19 cellular contexts compared by ENCODE assay signal in the genomic region with DNA sequence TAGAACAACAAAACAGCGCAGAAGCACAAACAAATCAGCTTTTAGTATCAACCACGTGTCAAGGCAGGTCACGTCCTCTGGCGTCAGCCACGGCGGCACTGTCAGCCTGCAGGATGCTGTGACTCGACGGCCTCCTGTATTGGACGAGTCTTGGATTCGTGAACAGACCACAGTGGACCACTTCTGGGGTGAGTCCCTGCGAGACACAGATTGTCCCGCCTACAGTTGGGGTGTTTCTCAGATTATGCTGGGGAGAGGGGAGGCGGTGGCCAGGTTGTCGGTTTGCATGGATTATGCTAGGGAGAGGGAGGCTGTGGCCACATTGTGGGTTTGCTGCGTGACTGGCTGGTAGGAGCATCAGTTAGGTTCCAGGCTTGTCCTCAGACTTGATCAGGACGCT. TPM values are rescaled to one million over a fixed set of nuclear protein-coding genes. Genes with fewer than 3 reads are reported as not detected.
A peak's percentile ranks its signal among the peaks of the same experiment; 100 is the strongest.
DNase-seq lines count a peak whose midpoint lies in the region; ATAC-seq and TF ChIP-seq lines count a peak whose summit lies in the region.
"Had no signal": no experiment of that assay in that cellular context is flagged by ENCODE, and none has a peak within 500 bp of the region (broad histone marks: within the 10 kb centered on the region; RNA-seq: fewer than 3 reads in every experiment).

No MANE protein-coding gene starts in this region.

- H3K4me1 ChIP-seq in lower lobe of right lung: peaks cover 3% of the 10 kb centered on the region
- peaks cover 10 to 39% of the 10 kb centered on the region in 2 donors for H3K4me1 ChIP-seq in thoracic aorta (ENCODE audit: control insufficient read depth in 1 of 2, low read depth in 2 of 2)
- H3K4me1 ChIP-seq: prostate gland had no signal

- intact Hi-C loops in lower lobe of right lung (cut with DNase I): no loop called here

- no peaks in the 10 kb centered on the region for H3K27me3 ChIP-seq in lower lobe of right lung (ENCODE audit: low read depth)
- no peaks in the 10 kb centered on the region for H3K27me3 ChIP-seq in thoracic aorta (replicated peaks; ENCODE audit: insufficient read depth)
- H3K27me3 ChIP-seq: cardiac muscle cell had no signal

- ATAC-seq in lower lobe of right lung: no peak
- no peak for ATAC-seq in thoracic aorta (ENCODE audit: insufficient number of reproducible peaks, low FRiP score, low read depth)
- ATAC-seq: activated CD8-positive, alpha-beta memory T cell treated with anti-CD3 and anti-CD28 coated beads, Interleukin-2, amount 10 ng/mL, durations not matched to agents 7 days and 5 days; naive thymus-derived CD8-positive, alpha-beta T cell had no signal

- H3K36me3 Mint-ChIP-seq in IgD-negative memory B cell (peaks cover 8% of the 10 kb centered on the region), chondrocyte (ENCODE audit: low read depth) (peaks cover 28% of the 10 kb centered on the region)

- H3K4me3 ChIP-seq in lower lobe of right lung (no peak overlapping the region), thoracic aorta (no peak overlapping the region)
- H3K4me3 ChIP-seq: cardiac muscle cell, GM23248, prostate gland, smooth muscle cell had no signal

- TF ChIP-seq CTCF in chondrocyte (IDR thresholded peaks at IDR 0.05): no peak
- no peak for TF ChIP-seq CTCF in lower lobe of right lung (IDR thresholded peaks at IDR 0.05)
- no peak for TF ChIP-seq CTCF in thoracic aorta (IDR thresholded peaks at IDR 0.05)
- TF ChIP-seq CTCF in GM10266 (IDR thresholded peaks at IDR 0.05; ENCODE audit: control insufficient read depth, insufficient read depth, low read depth, missing control alignments): no peak

- DNase-seq in chondrocyte (ENCODE audit: low spot score) (peak; percentile 66), lower lobe of right lung (peak; percentile 22), thoracic aorta (ENCODE audit: low spot score) (no peak), SIG-M5 treated with dmso at 0.1 percent for 504 hours (lab: John Stamatoyannopoulos, UW; ENCODE audit: unreplicated experiment) (no peak), GM10266 (ENCODE audit: extremely low spot score) (no peak), KBM-7 (no peak)
- DNase-seq: activated CD4-positive, alpha-beta T cell treated with anti-CD3 and anti-CD28 coated beads for 4 hours; activated CD8-positive, alpha-beta memory T cell treated with anti-CD3 and anti-CD28 coated beads, Interleukin-2, amount 10 ng/mL, durations not matched to agents 7 days and 5 days; AML-193; COR-L47; NCI-H1105 treated with DMSO at 0.1 percent for 48 hours; NCI-H524 treated with DMSO at 0.1 percent for 48 hours; stimulated activated CD4-positive, alpha-beta T cell treated with anti-CD3 and anti-CD28 coated beads, Interleukin-4, amount 100 ng/mL, for 4 hours had no signal

- in situ Hi-C loops in KBM-7 (cut with MboI; ENCODE audit: low pct_unique_long_range_greater_than_20kb, low sequenced_read_pairs): no loop called here

- peaks cover 78% of the 10 kb centered on the region for H3K36me3 ChIP-seq in lower lobe of right lung
- peaks cover 38% of the 10 kb centered on the region for H3K36me3 ChIP-seq in thoracic aorta

- H3K4me1 Mint-ChIP-seq in IgD-negative memory B cell (peaks cover 0 to 4% (median 2%) of the 10 kb centered on the region in 3 donors), chondrocyte (ENCODE audit: low read depth) (no peaks in the 10 kb centered on the region)
- H3K4me1 Mint-ChIP-seq: activated CD8-positive, alpha-beta memory T cell treated with anti-CD3 and anti-CD28 coated beads, Interleukin-2, amount 10 ng/mL, durations not matched to agents 7 days and 5 days had no signal

- H3K27ac Mint-ChIP-seq in IgD-negative memory B cell: peak overlapping the region in 2 of 3 donors; percentile 59 to 88
- no peak overlapping the region for H3K27ac Mint-ChIP-seq in chondrocyte (ENCODE audit: unreplicated experiment)
- H3K27ac Mint-ChIP-seq: activated CD8-positive, alpha-beta memory T cell treated with anti-CD3 and anti-CD28 coated beads, Interleukin-2, amount 10 ng/mL, durations not matched to agents 7 days and 5 days had no signal

- H3K27ac ChIP-seq in lower lobe of right lung (no peak overlapping the region), thoracic aorta (peak overlapping the region; percentile 40 to 65)
- H3K27ac ChIP-seq: GM23248, prostate gland had no signal

- H3K9me3 Mint-ChIP-seq in IgD-negative memory B cell (no peaks in the 10 kb centered on the region), chondrocyte (ENCODE audit: low read depth) (no peaks in the 10 kb centered on the region)
- H3K9me3 Mint-ChIP-seq: naive thymus-derived CD8-positive, alpha-beta T cell had no signal

- H3K9me3 ChIP-seq in lower lobe of right lung (no peaks in the 10 kb centered on the region), thoracic aorta (no peaks in the 10 kb centered on the region)
- H3K9me3 ChIP-seq: prostate gland had no signal

- H3K4me3 Mint-ChIP-seq in IgD-negative memory B cell (no peak overlapping the region), chondrocyte (ENCODE audit: unreplicated experiment) (no peak overlapping the region)
- H3K4me3 Mint-ChIP-seq: activated CD8-positive, alpha-beta memory T cell treated with anti-CD3 and anti-CD28 coated beads, Interleukin-2, amount 10 ng/mL, durations not matched to agents 7 days and 5 days; naive thymus-derived CD8-positive, alpha-beta T cell had no signal

- no peaks in the 10 kb centered on the region for H3K27me3 Mint-ChIP-seq in IgD-negative memory B cell
- H3K27me3 Mint-ChIP-seq in chondrocyte (ENCODE audit: low read depth): no peaks in the 10 kb centered on the region
- H3K27me3 Mint-ChIP-seq: activated CD8-positive, alpha-beta memory T cell treated with anti-CD3 and anti-CD28 coated beads, Interleukin-2, amount 10 ng/mL, durations not matched to agents 7 days and 5 days; naive thymus-derived CD8-positive, alpha-beta T cell had no signal

RNA-seq across cellular contexts. Expression of a gene that starts 9.7 kb away (rescaled TPM):
- 31.0 TPM for polyA plus RNA-seq in IgD-negative memory B cell
- total RNA-seq in chondrocyte: 125 to 139 TPM (median 134 TPM) in 3 replicates
- total RNA-seq in lower lobe of right lung: 111 TPM
- total RNA-seq in thoracic aorta: 100 to 1,000 TPM; 205 to 319 TPM

RNA-seq across cellular contexts. Expression of a gene that starts 34.4 kb away (rescaled TPM):
- polyA plus RNA-seq in IgD-negative memory B cell: 31.2 TPM
- total RNA-seq in chondrocyte: 26.8 to 34.7 TPM (median 28.0 TPM) in 3 replicates
- total RNA-seq in lower lobe of right lung: 31.7 TPM
- total RNA-seq in thoracic aorta: 10 to 100 TPM; 26.9 to 28.4 TPM

Comparison
In these comparisons a context has a peak if more than half of its experiments do, and no peak if none do; other contexts are left out.
1. DNase-seq: peak in chondrocyte (single experiment) and lower lobe of right lung (single experiment); none in thoracic aorta (single experiment), SIG-M5 treated with dmso at 0.1 percent for 504 hours (single experiment), GM10266 (single experiment) and KBM-7 (single experiment).